ENCODE assay signal across 12 cellular contexts in genomic region chr2:240821429-240821778, GRCh38. TPM values are rescaled to one million over a fixed set of nuclear protein-coding genes. Genes with fewer than 3 reads are reported as not detected.
DNase-seq lines count a peak whose midpoint lies in the region; ATAC-seq and TF ChIP-seq lines count a peak whose summit lies in the region.
"Had no signal": no experiment of that assay in that cellular context is flagged by ENCODE, and none has a peak within 500 bp of the region (broad histone marks: within the 10 kb centered on the region; RNA-seq: fewer than 3 reads in every experiment).

No MANE protein-coding gene starts in this region.

- TF ChIP-seq CTCF in CD4-positive, alpha-beta T cell (IDR thresholded peaks at IDR 0.05): no peak
- no peak for TF ChIP-seq CTCF in HEK293 (tag by site-specific recombination; IDR thresholded peaks at IDR 0.05)
- TF ChIP-seq CTCF in nephron progenitor cell (IDR thresholded peaks at IDR 0.05): no peak

- no peaks in the 10 kb centered on the region for H3K9me3 ChIP-seq in CD4-positive, alpha-beta T cell (ENCODE audit: control insufficient read depth, low read length)
- H3K9me3 ChIP-seq in HEK293 (ENCODE audit: control insufficient read depth, insufficient read depth, low read depth, low read length): no peaks in the 10 kb centered on the region

- CTCF ChIA-PET in CD4-positive, alpha-beta T cell (lab: Charles Lee): interaction anchor here (1.1 to 1.2 kb wide), 2 partner anchors 11 to 19 kb away, joined by 3 read pairs; no protein-coding TSS in a partner anchor
- CTCF ChIA-PET in HEK293 (lab: Yijun Ruan, JAX): interaction anchor here (1.5 kb wide), 1 partner anchor 19 kb away, joined by 9 read pairs; no protein-coding TSS in a partner anchor

- intact Hi-C loops in CD4-positive, alpha-beta T cell (cut with DNase I, micrococcal nuclease): no loop called here

- peaks cover 5% of the 10 kb centered on the region; the same call in 1 of the 2 replicates for H3K4me1 ChIP-seq in HEK293 (ENCODE audit: control insufficient read depth, insufficient read depth, low read length)
- H3K4me1 ChIP-seq: foreskin keratinocyte had no signal

- H3K27me3 ChIP-seq in CD4-positive, alpha-beta T cell (ENCODE audit: control insufficient read depth, insufficient read depth, low read length): peaks cover 85% of the 10 kb centered on the region

- DNase-seq in CD4-positive, alpha-beta T cell: no peak
- DNase-seq in central memory CD8-positive, alpha-beta T cell (ENCODE audit: low spot score in 2 of 2): no peak
- no peak for DNase-seq in nephron progenitor cell
- no peak for DNase-seq in Kasumi-1 (lab: John Stamatoyannopoulos, UW)
- DNase-seq in NCI-H345 (lab: John Stamatoyannopoulos, UW): no peak
- DNase-seq: foreskin keratinocyte, NCI-H1048, NCI-H446 treated with DMSO at 0.1 percent for 48 hours had no signal

- no peaks in the 10 kb centered on the region for H3K36me3 Mint-ChIP-seq in CD4-positive, alpha-beta T cell (ENCODE audit: low read depth)
- H3K36me3 Mint-ChIP-seq in central memory CD8-positive, alpha-beta T cell (ENCODE audit: insufficient read depth): peaks cover 3% of the 10 kb centered on the region
- no peaks in the 10 kb centered on the region for H3K36me3 Mint-ChIP-seq in nephron progenitor cell (ENCODE audit: low read depth)

- no peak overlapping the region for H3K4me3 ChIP-seq in HEK293 (ENCODE audit: low read depth, low read length)

- no peaks in the 10 kb centered on the region for H3K9me3 Mint-ChIP-seq in CD4-positive, alpha-beta T cell
- H3K9me3 Mint-ChIP-seq in central memory CD8-positive, alpha-beta T cell: no peaks in the 10 kb centered on the region
- H3K9me3 Mint-ChIP-seq in nephron progenitor cell: peaks cover 19% of the 10 kb centered on the region

- POLR2A ChIA-PET in CD4-positive, alpha-beta T cell (lab: Charles Lee): no interaction called here
- POLR2A ChIA-PET in HEK293 (lab: Yijun Ruan, JAX): no interaction called here

- peak overlapping the region; percentile 42 for H3K4me3 Mint-ChIP-seq in CD4-positive, alpha-beta T cell
- H3K4me3 Mint-ChIP-seq in central memory CD8-positive, alpha-beta T cell: peak overlapping the region; percentile 40
- H3K4me3 Mint-ChIP-seq in nephron progenitor cell: peak overlapping the region; percentile 64

- no peak overlapping the region for H3K27ac Mint-ChIP-seq in CD4-positive, alpha-beta T cell
- H3K27ac Mint-ChIP-seq in central memory CD8-positive, alpha-beta T cell (ENCODE audit: low read depth): no peak overlapping the region
- no peak overlapping the region for H3K27ac Mint-ChIP-seq in nephron progenitor cell

- H3K27me3 Mint-ChIP-seq in CD4-positive, alpha-beta T cell: peaks cover 65% of the 10 kb centered on the region
- peaks cover 71% of the 10 kb centered on the region for H3K27me3 Mint-ChIP-seq in central memory CD8-positive, alpha-beta T cell
- H3K27me3 Mint-ChIP-seq in nephron progenitor cell (ENCODE audit: low read depth, poor library complexity): peaks cover 82% of the 10 kb centered on the region

- H3K36me3 ChIP-seq in HEK293 (ENCODE audit: control insufficient read depth in 2 of 2, insufficient read depth in 1 of 2, low read length in 2 of 2): no peaks in the 10 kb centered on the region

- no peak overlapping the region for H3K27ac ChIP-seq in CD4-positive, alpha-beta T cell (ENCODE audit: low read depth, low read length)
- no peak overlapping the region for H3K27ac ChIP-seq in HEK293 (ENCODE audit: extremely low read depth, low read depth, low read length)
- H3K27ac ChIP-seq: foreskin keratinocyte had no signal

- peaks cover 10% of the 10 kb centered on the region for H3K4me1 Mint-ChIP-seq in CD4-positive, alpha-beta T cell (ENCODE audit: low read depth)
- H3K4me1 Mint-ChIP-seq in central memory CD8-positive, alpha-beta T cell: peaks cover 5% of the 10 kb centered on the region
- peaks cover 5% of the 10 kb centered on the region for H3K4me1 Mint-ChIP-seq in nephron progenitor cell

- ATAC-seq in CD4-positive, alpha-beta T cell (ENCODE audit: poor library complexity): no peak
- ATAC-seq in central memory CD8-positive, alpha-beta T cell (replicated peaks; ENCODE audit: extremely low read depth, poor library complexity, severe bottlenecking): no peak
- ATAC-seq in HG03460 (IDR thresholded peaks at IDR 0.05; ENCODE audit: unreplicated experiment) (no peak), GM19328 (IDR thresholded peaks at IDR 0.05; ENCODE audit: unreplicated experiment) (no peak)

TF ChIP-seq in HEK293, 187 proteins besides CTCF, POLR2A, EP300 and RAD21:
- TF ChIP-seq ZBTB17 (tag by site-specific recombination; IDR thresholded peaks at IDR 0.05): peak; percentile 5
- TF ChIP-seq, protein P1, sequence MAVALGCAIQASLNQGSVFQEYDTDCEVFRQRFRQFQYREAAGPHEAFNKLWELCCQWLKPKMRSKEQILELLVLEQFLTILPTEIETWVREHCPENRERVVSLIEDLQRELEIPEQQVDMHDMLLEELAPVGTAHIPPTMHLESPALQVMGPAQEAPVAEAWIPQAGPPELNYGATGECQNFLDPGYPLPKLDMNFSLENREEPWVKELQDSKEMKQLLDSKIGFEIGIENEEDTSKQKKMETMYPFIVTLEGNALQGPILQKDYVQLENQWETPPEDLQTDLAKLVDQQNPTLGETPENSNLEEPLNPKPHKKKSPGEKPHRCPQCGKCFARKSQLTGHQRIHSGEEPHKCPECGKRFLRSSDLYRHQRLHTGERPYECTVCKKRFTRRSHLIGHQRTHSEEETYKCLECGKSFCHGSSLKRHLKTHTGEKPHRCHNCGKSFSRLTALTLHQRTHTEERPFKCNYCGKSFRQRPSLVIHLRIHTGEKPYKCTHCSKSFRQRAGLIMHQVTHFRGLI (tag by site-specific recombination; IDR thresholded peaks at IDR 0.05): no peak
- peak; percentile 66 for TF ChIP-seq ZNF335 (tag by site-specific recombination; conservative IDR thresholded peaks at IDR 0.05)
- peak; percentile 11 for TF ChIP-seq ZBTB20 (tag by site-specific recombination; IDR thresholded peaks at IDR 0.05)

RNA-seq across cellular contexts. Expression of gene KIF1A, which starts 1.4 kb away (rescaled TPM):
- not detected for total RNA-seq in CD4-positive, alpha-beta T cell
- total RNA-seq: foreskin keratinocyte had no signal

RNA-seq across cellular contexts. Expression of gene AGXT, which starts 47.2 kb away (rescaled TPM):
- not detected for total RNA-seq in CD4-positive, alpha-beta T cell
- total RNA-seq: foreskin keratinocyte, pulmonary artery endothelial cell had no signal
